ENCODE assay signal across 8 cellular contexts in genomic region chr3:67947808-67948508, GRCh38.
A peak's percentile ranks its signal among the peaks of the same experiment; 100 is the strongest.
DNase-seq lines count a peak whose midpoint lies in the region; ATAC-seq lines count a peak whose summit lies in the region.

No MANE protein-coding gene starts in this region.

- peak; percentile 22 for DNase-seq in HT-29 (ENCODE audit: low spot score)
- DNase-seq in activated CD4-positive, alpha-beta T cell treated with anti-CD3 and anti-CD28 coated beads for 24 hours (ENCODE audit: low read depth in 2 of 2): peak; percentile 10 to 14
- DNase-seq in ecto neural progenitor cell (ENCODE audit: low spot score): peak; percentile 76
- peak; percentile 9 to 13 for DNase-seq in stimulated activated CD4-positive, alpha-beta T cell treated with anti-CD3 and anti-CD28 coated beads, Interleukin-4, amount 100 ng/mL, for 48 hours (ENCODE audit: low read depth in 2 of 2)
- no peak for DNase-seq in DMS79 treated with DMSO at 0.1 percent for 48 hours (lab: John Stamatoyannopoulos, UW)
- DNase-seq in dedifferentiated amniotic fluid mesenchymal stem cell (ENCODE audit: extremely low spot score): no peak

- ATAC-seq in HG03139 (IDR thresholded peaks at IDR 0.05; ENCODE audit: unreplicated experiment): no peak
- ATAC-seq in HG03354 (IDR thresholded peaks at IDR 0.05; ENCODE audit: poor library complexity, severe bottlenecking, unreplicated experiment): no peak

Comparison
In these comparisons a context has a peak if more than half of its experiments do, and no peak if none do; other contexts are left out.
1. DNase-seq: peak in HT-29 (single experiment), activated CD4-positive, alpha-beta T cell treated with anti-CD3 and anti-CD28 coated beads for 24 hours (2 of 2), ecto neural progenitor cell (single experiment) and stimulated activated CD4-positive, alpha-beta T cell treated with anti-CD3 and anti-CD28 coated beads, Interleukin-4, amount 100 ng/mL, for 48 hours (2 of 2); none in DMS79 treated with DMSO at 0.1 percent for 48 hours (single experiment) and dedifferentiated amniotic fluid mesenchymal stem cell (single experiment).